In genomic region chr1:16013220-16013907, GRCh38 we compare ENCODE assay signal across 8 cellular contexts. TPM values are rescaled to one million over a fixed set of nuclear protein-coding genes. Genes with fewer than 3 reads are reported as not detected.
DNase-seq lines count a peak whose midpoint lies in the region; ATAC-seq and TF ChIP-seq lines count a peak whose summit lies in the region.

No MANE protein-coding gene starts in this region.

- TF ChIP-seq CTCF in GM20000 (IDR thresholded peaks at IDR 0.05; ENCODE audit: extremely low read depth, missing control alignments) = no peak

- H3K27ac ChIP-seq in skin epidermis = peak overlapping the region in 18 of 21 experiments; percentile 1 to 79 (median 42)

- peak overlapping the region; percentile 20 to 46 (median 31) for H3K4me3 ChIP-seq in skin epidermis

- no peaks in the 10 kb centered on the region for H3K9me3 Mint-ChIP-seq in activated naive CD4-positive, alpha-beta T cell treated with anti-CD3 and anti-CD28 coated beads, Interleukin-2, amount 50 U/mL, for 72 hours

- H3K36me3 Mint-ChIP-seq in activated naive CD4-positive, alpha-beta T cell treated with anti-CD3 and anti-CD28 coated beads, Interleukin-2, amount 50 U/mL, for 72 hours = no peaks in the 10 kb centered on the region

- peak overlapping the region in 1 of 2 donors; percentile 4 for H3K27ac Mint-ChIP-seq in activated naive CD4-positive, alpha-beta T cell treated with anti-CD3 and anti-CD28 coated beads, Interleukin-2, amount 50 U/mL, for 72 hours

- DNase-seq in GM20000 (ENCODE audit: low spot score) = peak; percentile 70
- peak; percentile 40 for DNase-seq in NOMO-1 treated with dmso at 0.1 percent for 144 hours (lab: John Stamatoyannopoulos, UW; ENCODE audit: unreplicated experiment)
- peak in 1 of 2 donors; percentile 42 for DNase-seq in activated naive CD4-positive, alpha-beta T cell treated with anti-CD3 and anti-CD28 coated beads, Interleukin-2, amount 50 U/mL, for 72 hours (ENCODE audit: low spot score in 2 of 2)
- DNase-seq in hepatic stellate cell (ENCODE audit: low spot score) = peak; percentile 91
- no peak for DNase-seq in RKO (ENCODE audit: low spot score)
- no peak for DNase-seq in NCI-H187 (lab: John Stamatoyannopoulos, UW)

- peak; percentile 68 to 77 for ATAC-seq in activated naive CD4-positive, alpha-beta T cell treated with anti-CD3 and anti-CD28 coated beads, Interleukin-2, amount 50 U/mL, for 72 hours
- no peak for ATAC-seq in GM19467 (IDR thresholded peaks at IDR 0.05; ENCODE audit: unreplicated experiment)

RNA-seq across cellular contexts. Expression of gene HSPB7, which starts 4.5 kb away (rescaled TPM):
- not detected for total RNA-seq in activated naive CD4-positive, alpha-beta T cell treated with anti-CD3 and anti-CD28 coated beads, Interleukin-2, amount 50 U/mL, for 72 hours

RNA-seq across cellular contexts. Expression of gene CLCNKA, which starts 8.5 kb away (rescaled TPM):
- total RNA-seq in activated naive CD4-positive, alpha-beta T cell treated with anti-CD3 and anti-CD28 coated beads, Interleukin-2, amount 50 U/mL, for 72 hours = under 1 TPM in 1 of 2 donors, not detected in 1; 0.37 TPM

RNA-seq across cellular contexts. Expression of gene SRARP, which starts 9.3 kb away (rescaled TPM):
- total RNA-seq in activated naive CD4-positive, alpha-beta T cell treated with anti-CD3 and anti-CD28 coated beads, Interleukin-2, amount 50 U/mL, for 72 hours = not detected

RNA-seq across cellular contexts. Expression of gene CLCNKB, which starts 30.2 kb away (rescaled TPM):
- not detected for total RNA-seq in activated naive CD4-positive, alpha-beta T cell treated with anti-CD3 and anti-CD28 coated beads, Interleukin-2, amount 50 U/mL, for 72 hours

RNA-seq across cellular contexts. Expression of gene ZBTB17, which starts 37.5 kb away (rescaled TPM):
- total RNA-seq in activated naive CD4-positive, alpha-beta T cell treated with anti-CD3 and anti-CD28 coated beads, Interleukin-2, amount 50 U/mL, for 72 hours = 10 to 100 TPM; 44.7 to 54.9 TPM

Comparison
In these comparisons a context has a peak if more than half of its experiments do, and no peak if none do; other contexts are left out.
1. DNase-seq: peak in GM20000 (single experiment), NOMO-1 treated with dmso at 0.1 percent for 144 hours (single experiment) and hepatic stellate cell (single experiment); none in RKO (single experiment) and NCI-H187 (0 of 2).